ENCODE assay signal across 2 cellular contexts in genomic region chr20:11890331-11891080, GRCh38.
A peak's percentile ranks its signal among the peaks of the same experiment; 100 is the strongest.
TF ChIP-seq lines count a peak whose summit lies in the region.

No MANE protein-coding gene starts in this region.

TF ChIP-seq in WTC11, 78 proteins besides CTCF, POLR2A, EP300 and RAD21 (continued from another document and continues in another):
- TF ChIP-seq PRDM15 (CRISPR knock-in tag; IDR thresholded peaks at IDR 0.05), result no peak
- no peak for TF ChIP-seq PRRX2 (CRISPR knock-in tag; IDR thresholded peaks at IDR 0.05)
- 0 out of 2 replicates have a peak, but pooled peaks have one; percentile 11 for TF ChIP-seq ZNF416 (CRISPR knock-in tag; IDR thresholded peaks at IDR 0.05)
- peak; percentile 90 for TF ChIP-seq ZNF263 (CRISPR knock-in tag; IDR thresholded peaks at IDR 0.05; ENCODE audit: low read depth)
- no peak for TF ChIP-seq AFF4 (CRISPR knock-in tag; IDR thresholded peaks at IDR 0.05; ENCODE audit: borderline replicate concordance)
- TF ChIP-seq, protein P1, sequence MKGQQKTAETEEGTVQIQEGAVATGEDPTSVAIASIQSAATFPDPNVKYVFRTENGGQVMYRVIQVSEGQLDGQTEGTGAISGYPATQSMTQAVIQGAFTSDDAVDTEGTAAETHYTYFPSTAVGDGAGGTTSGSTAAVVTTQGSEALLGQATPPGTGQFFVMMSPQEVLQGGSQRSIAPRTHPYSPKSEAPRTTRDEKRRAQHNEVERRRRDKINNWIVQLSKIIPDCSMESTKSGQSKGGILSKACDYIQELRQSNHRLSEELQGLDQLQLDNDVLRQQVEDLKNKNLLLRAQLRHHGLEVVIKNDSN (CRISPR knock-in tag; IDR thresholded peaks at IDR 0.05), result 0 out of 2 replicates have a peak, but pooled peaks have one; percentile 17
- no peak for TF ChIP-seq CREB1 (CRISPR knock-in tag; IDR thresholded peaks at IDR 0.05)
- TF ChIP-seq, protein P2, sequence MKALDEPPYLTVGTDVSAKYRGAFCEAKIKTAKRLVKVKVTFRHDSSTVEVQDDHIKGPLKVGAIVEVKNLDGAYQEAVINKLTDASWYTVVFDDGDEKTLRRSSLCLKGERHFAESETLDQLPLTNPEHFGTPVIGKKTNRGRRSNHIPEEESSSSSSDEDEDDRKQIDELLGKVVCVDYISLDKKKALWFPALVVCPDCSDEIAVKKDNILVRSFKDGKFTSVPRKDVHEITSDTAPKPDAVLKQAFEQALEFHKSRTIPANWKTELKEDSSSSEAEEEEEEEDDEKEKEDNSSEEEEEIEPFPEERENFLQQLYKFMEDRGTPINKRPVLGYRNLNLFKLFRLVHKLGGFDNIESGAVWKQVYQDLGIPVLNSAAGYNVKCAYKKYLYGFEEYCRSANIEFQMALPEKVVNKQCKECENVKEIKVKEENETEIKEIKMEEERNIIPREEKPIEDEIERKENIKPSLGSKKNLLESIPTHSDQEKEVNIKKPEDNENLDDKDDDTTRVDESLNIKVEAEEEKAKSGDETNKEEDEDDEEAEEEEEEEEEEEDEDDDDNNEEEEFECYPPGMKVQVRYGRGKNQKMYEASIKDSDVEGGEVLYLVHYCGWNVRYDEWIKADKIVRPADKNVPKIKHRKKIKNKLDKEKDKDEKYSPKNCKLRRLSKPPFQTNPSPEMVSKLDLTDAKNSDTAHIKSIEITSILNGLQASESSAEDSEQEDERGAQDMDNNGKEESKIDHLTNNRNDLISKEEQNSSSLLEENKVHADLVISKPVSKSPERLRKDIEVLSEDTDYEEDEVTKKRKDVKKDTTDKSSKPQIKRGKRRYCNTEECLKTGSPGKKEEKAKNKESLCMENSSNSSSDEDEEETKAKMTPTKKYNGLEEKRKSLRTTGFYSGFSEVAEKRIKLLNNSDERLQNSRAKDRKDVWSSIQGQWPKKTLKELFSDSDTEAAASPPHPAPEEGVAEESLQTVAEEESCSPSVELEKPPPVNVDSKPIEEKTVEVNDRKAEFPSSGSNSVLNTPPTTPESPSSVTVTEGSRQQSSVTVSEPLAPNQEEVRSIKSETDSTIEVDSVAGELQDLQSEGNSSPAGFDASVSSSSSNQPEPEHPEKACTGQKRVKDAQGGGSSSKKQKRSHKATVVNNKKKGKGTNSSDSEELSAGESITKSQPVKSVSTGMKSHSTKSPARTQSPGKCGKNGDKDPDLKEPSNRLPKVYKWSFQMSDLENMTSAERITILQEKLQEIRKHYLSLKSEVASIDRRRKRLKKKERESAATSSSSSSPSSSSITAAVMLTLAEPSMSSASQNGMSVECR (CRISPR knock-in tag; IDR thresholded peaks at IDR 0.05; ENCODE audit: borderline replicate concordance), result 0 out of 2 replicates have a peak, but pooled peaks have one; percentile 19
- 0 out of 2 replicates have a peak, but pooled peaks have one; percentile 23 for TF ChIP-seq ESRRA (CRISPR knock-in tag; IDR thresholded peaks at IDR 0.05; ENCODE audit: borderline replicate concordance)
- peak; percentile 55; the same call in 1 of the 2 replicates for TF ChIP-seq KAT7 (CRISPR knock-in tag; IDR thresholded peaks at IDR 0.05; ENCODE audit: borderline replicate concordance)
- TF ChIP-seq GABPB1 (CRISPR knock-in tag; IDR thresholded peaks at IDR 0.05), result peak; percentile 31; the same call in 1 of the 2 replicates

TF ChIP-seq in HepG2, 621 proteins besides CTCF, POLR2A, EP300 and RAD21 (continued from another document and continues in another):
- peak; percentile 15; the same call in 1 of the 2 replicates for TF ChIP-seq ARID5B (CRISPR knock-in tag; IDR thresholded peaks at IDR 0.05)
- no peak for TF ChIP-seq ZNF318 (CRISPR knock-in tag; IDR thresholded peaks at IDR 0.05)
- no peak for TF ChIP-seq ZKSCAN8 (CRISPR knock-in tag; IDR thresholded peaks at IDR 0.05; ENCODE audit: borderline replicate concordance)
- no peak for TF ChIP-seq ZHX2 (IDR thresholded peaks at IDR 0.05; ENCODE audit: low read depth)
- TF ChIP-seq ZHX2 (CRISPR knock-in tag; IDR thresholded peaks at IDR 0.05; ENCODE audit: borderline replicate concordance), result 0 out of 2 replicates have a peak, but pooled peaks have one; percentile 32
- TF ChIP-seq ZSCAN25 (CRISPR knock-in tag; IDR thresholded peaks at IDR 0.05), result peak; percentile 63
- TF ChIP-seq ZNF451 (CRISPR knock-in tag; IDR thresholded peaks at IDR 0.05), result peak; percentile 90; the same call in 1 of the 2 replicates
- TF ChIP-seq ZNF883 (CRISPR knock-in tag; IDR thresholded peaks at IDR 0.05; ENCODE audit: not compliant biosample characterization), result peak; percentile 9
- peak; percentile 96 for TF ChIP-seq ZBTB14 (CRISPR knock-in tag; IDR thresholded peaks at IDR 0.05)
- TF ChIP-seq ZNF234 (CRISPR knock-in tag; conservative IDR thresholded peaks at IDR 0.05), result no peak
- TF ChIP-seq KDM5A (IDR thresholded peaks at IDR 0.05; ENCODE audit: borderline replicate concordance, low read length), result peak; percentile 71; the same call in 1 of the 2 replicates
- 0 out of 2 replicates have a peak, but pooled peaks have one; percentile 21 for TF ChIP-seq MLX (CRISPR knock-in tag; IDR thresholded peaks at IDR 0.05)
